ENCODE assay signal across 3 cellular contexts in genomic region chr10:100143756-100144155, GRCh38.
"Had no signal": no experiment of that assay in that cellular context is flagged by ENCODE, and none has a peak within 500 bp of the region (broad histone marks: within the 10 kb centered on the region; RNA-seq: fewer than 3 reads in every experiment).

No MANE protein-coding gene starts in this region.

- DNase-seq: GDM1, GF-D8 had no signal

- ATAC-seq: GM12878 had no signal

- H3K4me3 ChIP-seq: GM12878 had no signal
